In the genomic region with DNA sequence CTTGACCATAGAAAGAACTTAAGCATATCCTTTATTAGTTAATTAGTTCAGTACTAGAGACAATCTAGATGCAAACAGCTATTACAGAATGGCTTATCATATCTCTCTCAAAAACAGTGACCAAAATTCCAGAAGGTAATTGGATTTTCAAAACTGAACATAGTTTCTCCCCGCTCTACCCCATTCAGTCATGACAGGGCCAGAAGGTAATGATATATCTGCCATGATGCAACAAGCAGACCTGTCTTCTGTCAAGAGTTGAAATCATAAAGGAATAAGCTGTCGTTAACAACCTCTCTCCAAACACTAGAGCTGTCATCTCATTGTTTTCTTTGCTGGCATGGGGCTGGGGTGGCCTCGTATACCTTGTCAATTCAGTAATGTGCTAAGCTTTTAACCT, we compare ENCODE assay signal across 16 cellular contexts.
"Had no signal": no experiment of that assay in that cellular context is flagged by ENCODE, and none has a peak within 500 bp of the region (broad histone marks: within the 10 kb centered on the region; RNA-seq: fewer than 3 reads in every experiment).

No MANE protein-coding gene starts in this region.

- H3K36me3 ChIP-seq: lower lobe of right lung, neutrophil, stomach, thoracic aorta had no signal

- H3K9me3 ChIP-seq: lower lobe of right lung, neutrophil, stomach, thoracic aorta had no signal

- H3K27ac ChIP-seq: lower lobe of right lung, neutrophil, stomach, thoracic aorta, VCaP had no signal

- ATAC-seq: activated CD4-positive, alpha-beta T cell treated with anti-CD3 and anti-CD28 coated beads for 36 hours; activated T-cell treated with anti-CD3 and anti-CD28 coated beads, Interleukin-2, amount 50 U/mL, for 72 hours; lower lobe of right lung had no signal

- H3K27me3 ChIP-seq: neutrophil, stomach had no signal

- H3K4me3 ChIP-seq: lower lobe of right lung, stomach, thoracic aorta had no signal

- DNase-seq: activated CD4-positive, alpha-beta memory T cell treated with anti-CD3 and anti-CD28 coated beads, Interleukin-2, amount 10 ng/mL, durations not matched to agents 7 days and 5 days; activated CD4-positive, alpha-beta T cell treated with anti-CD3 and anti-CD28 coated beads for 36 hours; activated naive CD8-positive, alpha-beta T cell treated with anti-CD3 and anti-CD28 coated beads, Interleukin-2, amount 10 ng/mL, durations not matched to agents 7 days and 5 days; activated T-cell treated with anti-CD3 and anti-CD28 coated beads, Interleukin-2, amount 50 U/mL, for 72 hours; anterior cingulate cortex; dermis blood vessel endothelial cell; hypothalamus; lower lobe of right lung; midbrain; retina; stimulated activated CD4-positive, alpha-beta T cell treated with anti-CD3 and anti-CD28 coated beads, Interleukin-15, amount 100 ng/mL, for 24 hours; stimulated activated CD4-positive, alpha-beta T cell treated with anti-CD3 and anti-CD28 coated beads, Interleukin-4, amount 100 ng/mL, for 24 hours; stomach had no signal
